ENCODE assay signal across 11 cellular contexts in the genomic region with DNA sequence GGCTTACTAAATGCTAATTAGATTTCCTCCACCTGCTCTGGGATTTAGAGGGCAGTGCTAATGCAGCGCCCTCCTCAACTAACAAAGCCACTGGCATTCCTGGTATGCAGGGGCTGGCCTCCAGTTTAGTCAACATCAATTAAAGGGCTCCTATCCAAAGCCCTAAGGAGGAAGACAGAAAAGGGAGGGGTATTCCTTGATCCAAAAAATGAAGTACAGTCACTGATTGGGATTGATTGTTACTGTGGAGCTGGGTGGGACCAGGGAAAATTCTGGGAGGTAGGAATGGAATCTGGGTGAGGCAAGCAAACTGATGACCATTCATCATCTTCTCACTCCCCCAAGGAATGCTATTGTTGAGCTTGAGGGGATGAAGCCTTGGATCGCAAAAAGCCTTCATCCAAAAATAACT. TPM values are rescaled to one million over a fixed set of nuclear protein-coding genes. Genes with fewer than 3 reads are reported as not detected.
DNase-seq lines count a peak whose midpoint lies in the region; ATAC-seq and TF ChIP-seq lines count a peak whose summit lies in the region.
"Had no signal": no experiment of that assay in that cellular context is flagged by ENCODE, and none has a peak within 500 bp of the region (broad histone marks: within the 10 kb centered on the region; RNA-seq: fewer than 3 reads in every experiment).

No MANE protein-coding gene starts in this region.

- H3K27me3 ChIP-seq in MG63: peaks cover 2% of the 10 kb centered on the region; the same call in 1 of the 2 replicates
- H3K27me3 ChIP-seq in dorsolateral prefrontal cortex: no peaks in the 10 kb centered on the region
- H3K27me3 ChIP-seq in BE2C: no peaks in the 10 kb centered on the region; the same call in 1 of the 2 replicates

- DNase-seq in EH (ENCODE audit: low read depth) (peak; percentile 73), MG63 (peak; percentile 44), dorsolateral prefrontal cortex (no peak), myocyte (ENCODE audit: low read depth) (peak; percentile 84), BE2C (no peak), OCI-M1 (lab: John Stamatoyannopoulos, UW) (no peak)
- DNase-seq: activated B cell treated with CpG ODN at 0.5 μM for 24 hours, DMS 273 treated with DMSO at 0.1 percent for 48 hours, NCI-H774 had no signal

- H3K4me1 ChIP-seq in BE2C: peaks cover 10% of the 10 kb centered on the region

- H3K9me3 ChIP-seq in MG63 (no peaks in the 10 kb centered on the region), BE2C (no peaks in the 10 kb centered on the region)

- ATAC-seq in HG02970 (IDR thresholded peaks at IDR 0.05; ENCODE audit: low FRiP score, unreplicated experiment): no peak
- no peak for ATAC-seq in HG02798 (IDR thresholded peaks at IDR 0.05; ENCODE audit: poor library complexity, unreplicated experiment)

- H3K36me3 ChIP-seq in MG63 (no peaks in the 10 kb centered on the region), BE2C (no peaks in the 10 kb centered on the region; the same call in 1 of the 2 replicates)

- H3K27ac ChIP-seq in dorsolateral prefrontal cortex: peak overlapping the region in 30 of 59 donors; percentile 0 to 60 (median 30)

- intact Hi-C loops in dorsolateral prefrontal cortex (cut with DNase I): no loop called here

- TF ChIP-seq CTCF in dorsolateral prefrontal cortex (IDR thresholded peaks at IDR 0.05 in 54 of 56, conservative IDR thresholded peaks at IDR 0.05 in 2 of 56; ENCODE audit: low read depth in 1 of 56, partially characterized antibody in 56 of 56) (no peak), BE2C (IDR thresholded peaks at IDR 0.05; ENCODE audit: low read depth, low read length) (no peak)

- no peak overlapping the region for H3K4me3 ChIP-seq in MG63
- no peak overlapping the region for H3K4me3 ChIP-seq in dorsolateral prefrontal cortex
- no peak overlapping the region for H3K4me3 ChIP-seq in BE2C (ENCODE audit: low read depth, low read length)

RNA-seq across cellular contexts. Expression of a gene that starts 52.2 kb away (rescaled TPM):
- under 0.01 and 0.54 TPM in 2 replicates for total RNA-seq in MG63 (2014; rRNA removed; shearing (Covaris generic); ENCODE audit: low replicate concordance)
- 100 to 1,000 TPM in 37 of 120 experiments, 10 to 100 TPM in 83; 36.8 to 242 (median 84.6) TPM for total RNA-seq in dorsolateral prefrontal cortex
- total RNA-seq in myocyte: 31.6 and 38.0 TPM in 2 replicates
- 30.4 TPM for polyA plus RNA-seq in myocyte (2012)
- polyA plus RNA-seq in BE2C (2012; ENCODE audit: insufficient read depth, insufficient read length, low read depth): 26.0 TPM

Comparison
In these comparisons a context has a peak if more than half of its experiments do, and no peak if none do; other contexts are left out.
1. DNase-seq: peak in EH (single experiment), MG63 (single experiment) and myocyte (single experiment); none in dorsolateral prefrontal cortex (0 of 10), BE2C (single experiment) and OCI-M1 (single experiment).
2. RNA of a gene that starts 52.2 kb away (total RNA-seq): 36.8 to 242 TPM in dorsolateral prefrontal cortex and 31.6 to 38.0 TPM in myocyte; under 0.01 to 0.54 TPM in MG63; every median in the first group is over 10 times any median in the second.